1 cellular context compared by ENCODE assay signal in the genomic region with DNA sequence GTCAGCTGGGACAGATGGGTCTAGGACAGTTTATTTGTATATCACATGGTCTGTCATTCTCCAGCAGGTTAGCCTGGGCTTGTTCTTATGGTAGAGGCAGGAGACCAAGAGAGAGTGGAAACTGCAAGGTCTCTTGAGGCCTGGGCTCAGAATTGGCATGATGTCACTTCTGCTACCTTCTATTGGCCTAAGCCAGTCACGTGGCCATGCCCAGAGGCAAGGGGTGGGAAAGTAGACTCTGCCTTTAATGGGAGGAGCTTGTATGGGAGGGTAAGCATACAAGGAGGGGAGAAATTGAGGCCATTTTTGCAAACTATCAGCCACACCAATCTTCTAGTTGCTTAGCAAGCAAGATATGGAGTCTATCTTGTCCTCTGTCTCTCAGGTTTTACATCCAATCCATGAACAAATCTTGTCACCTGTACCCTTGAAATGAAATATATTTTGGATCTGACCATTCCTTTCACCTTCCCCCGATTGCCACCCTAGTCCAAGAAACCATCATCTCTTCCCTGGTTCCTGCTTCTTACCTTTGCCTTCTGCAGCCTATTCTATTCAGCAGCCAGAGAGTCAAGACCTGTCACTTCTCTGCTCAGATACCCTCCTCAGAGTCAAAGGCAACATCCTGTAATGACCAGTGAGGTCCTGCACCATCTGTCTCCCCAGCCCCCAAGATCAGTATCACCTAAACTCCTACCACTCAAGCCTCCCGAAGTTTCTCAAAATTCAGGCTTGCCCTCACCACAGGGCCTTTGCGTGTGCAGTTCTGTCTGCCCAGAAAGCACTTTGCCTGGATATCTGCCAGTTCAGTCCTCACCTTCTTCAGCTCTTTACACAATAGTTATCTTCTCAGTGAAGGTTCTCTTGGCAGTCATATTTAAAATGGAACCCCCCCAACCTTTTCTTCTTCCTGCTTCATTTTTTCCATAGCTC.
TF ChIP-seq lines count a peak whose summit lies in the region.

No MANE protein-coding gene starts in this region.

TF ChIP-seq in HepG2, 621 proteins besides CTCF, POLR2A, EP300 and RAD21 (continued from another document):
- TF ChIP-seq, protein P1, sequence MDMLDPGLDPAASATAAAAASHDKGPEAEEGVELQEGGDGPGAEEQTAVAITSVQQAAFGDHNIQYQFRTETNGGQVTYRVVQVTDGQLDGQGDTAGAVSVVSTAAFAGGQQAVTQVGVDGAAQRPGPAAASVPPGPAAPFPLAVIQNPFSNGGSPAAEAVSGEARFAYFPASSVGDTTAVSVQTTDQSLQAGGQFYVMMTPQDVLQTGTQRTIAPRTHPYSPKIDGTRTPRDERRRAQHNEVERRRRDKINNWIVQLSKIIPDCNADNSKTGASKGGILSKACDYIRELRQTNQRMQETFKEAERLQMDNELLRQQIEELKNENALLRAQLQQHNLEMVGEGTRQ (IDR thresholded peaks at IDR 0.05; ENCODE audit: low read depth, low read length) = 0 out of 2 replicates have a peak, but pooled peaks have one; percentile 2
- TF ChIP-seq, protein P1 (CRISPR knock-in tag; IDR thresholded peaks at IDR 0.05; ENCODE audit: borderline replicate concordance) = no peak
